Comparison of ENCODE assay signal across 7 cellular contexts in genomic region chr4:72430988-72431387, GRCh38.
"Had no signal": no experiment of that assay in that cellular context is flagged by ENCODE, and none has a peak within 500 bp of the region (broad histone marks: within the 10 kb centered on the region; RNA-seq: fewer than 3 reads in every experiment).

No MANE protein-coding gene starts in this region.

- H3K4me3 ChIP-seq: GM12878 had no signal

- FAIRE-seq: GM12878, GM12891, GM12892, GM18507, GM19239 had no signal

- DNase-seq: GDM1, GF-D8 had no signal

- ATAC-seq: GM12878 had no signal
